ENCODE assay signal across 2 cellular contexts in the genomic region with DNA sequence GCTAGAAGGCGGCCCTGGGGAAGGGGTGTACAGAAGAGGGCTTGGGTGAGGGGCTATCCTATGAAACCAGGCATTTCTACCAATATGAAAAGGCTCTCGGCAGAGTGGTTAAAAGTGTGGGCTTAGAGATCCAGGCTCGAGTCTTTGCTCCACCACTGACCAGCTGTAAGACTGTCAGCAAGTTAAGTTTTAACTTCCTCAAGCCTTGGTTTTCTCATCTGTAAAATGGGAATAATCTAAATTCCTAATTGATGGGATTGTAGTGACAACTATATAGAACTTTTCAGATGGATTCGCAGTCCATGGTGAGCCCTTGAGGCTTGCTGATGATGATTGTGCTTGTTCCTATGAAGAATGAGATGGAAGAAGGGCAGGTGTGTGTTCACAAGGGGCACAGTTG.
TF ChIP-seq lines count a peak whose summit lies in the region.

No MANE protein-coding gene starts in this region.

TF ChIP-seq in A549, 52 proteins besides CTCF, POLR2A, EP300 and RAD21:
- TF ChIP-seq NPAS2 (CRISPR knock-in tag; IDR thresholded peaks at IDR 0.05; ENCODE audit: borderline replicate concordance) (no peak), SMC3 (IDR thresholded peaks at IDR 0.05) (no peak), TFCP2L1 (CRISPR knock-in tag; IDR thresholded peaks at IDR 0.05) (no peak), HDAC2 (IDR thresholded peaks at IDR 0.05) (peak; percentile 56; the same call in 1 of the 2 replicates), CEBPB (IDR thresholded peaks at IDR 0.05) (no peak), GATA3 (IDR thresholded peaks at IDR 0.05; ENCODE audit: borderline replicate concordance) (no peak), MYC (IDR thresholded peaks at IDR 0.05; ENCODE audit: borderline replicate concordance, low read length) (no peak), KDM1A (IDR thresholded peaks at IDR 0.05; ENCODE audit: low read depth) (peak; percentile 93), ZFP36 (IDR thresholded peaks at IDR 0.05; ENCODE audit: borderline replicate concordance, partially characterized antibody) (no peak), SREBF2 (IDR thresholded peaks at IDR 0.05) (no peak), FOXS1 (CRISPR knock-in tag; IDR thresholded peaks at IDR 0.05) (no peak), ZSCAN20 (CRISPR knock-in tag; IDR thresholded peaks at IDR 0.05) (no peak), CHD4 (IDR thresholded peaks at IDR 0.05; ENCODE audit: borderline replicate concordance) (peak; percentile 87; the same call in 1 of the 2 replicates), KDM5A (IDR thresholded peaks at IDR 0.05) (no peak)
- TF ChIP-seq, protein P1, sequence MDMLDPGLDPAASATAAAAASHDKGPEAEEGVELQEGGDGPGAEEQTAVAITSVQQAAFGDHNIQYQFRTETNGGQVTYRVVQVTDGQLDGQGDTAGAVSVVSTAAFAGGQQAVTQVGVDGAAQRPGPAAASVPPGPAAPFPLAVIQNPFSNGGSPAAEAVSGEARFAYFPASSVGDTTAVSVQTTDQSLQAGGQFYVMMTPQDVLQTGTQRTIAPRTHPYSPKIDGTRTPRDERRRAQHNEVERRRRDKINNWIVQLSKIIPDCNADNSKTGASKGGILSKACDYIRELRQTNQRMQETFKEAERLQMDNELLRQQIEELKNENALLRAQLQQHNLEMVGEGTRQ (IDR thresholded peaks at IDR 0.05), result no peak
- TF ChIP-seq, protein P2, sequence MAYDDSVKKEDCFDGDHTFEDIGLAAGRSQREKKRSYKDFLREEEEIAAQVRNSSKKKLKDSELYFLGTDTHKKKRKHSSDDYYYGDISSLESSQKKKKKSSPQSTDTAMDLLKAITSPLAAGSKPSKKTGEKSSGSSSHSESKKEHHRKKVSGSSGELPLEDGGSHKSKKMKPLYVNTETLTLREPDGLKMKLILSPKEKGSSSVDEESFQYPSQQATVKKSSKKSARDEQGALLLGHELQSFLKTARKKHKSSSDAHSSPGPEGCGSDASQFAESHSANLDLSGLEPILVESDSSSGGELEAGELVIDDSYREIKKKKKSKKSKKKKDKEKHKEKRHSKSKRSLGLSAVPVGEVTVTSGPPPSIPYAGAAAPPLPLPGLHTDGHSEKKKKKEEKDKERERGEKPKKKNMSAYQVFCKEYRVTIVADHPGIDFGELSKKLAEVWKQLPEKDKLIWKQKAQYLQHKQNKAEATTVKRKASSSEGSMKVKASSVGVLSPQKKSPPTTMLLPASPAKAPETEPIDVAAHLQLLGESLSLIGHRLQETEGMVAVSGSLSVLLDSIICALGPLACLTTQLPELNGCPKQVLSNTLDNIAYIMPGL (CRISPR knock-in tag; IDR thresholded peaks at IDR 0.05; ENCODE audit: borderline replicate concordance), result no peak
- TF ChIP-seq, protein P3, sequence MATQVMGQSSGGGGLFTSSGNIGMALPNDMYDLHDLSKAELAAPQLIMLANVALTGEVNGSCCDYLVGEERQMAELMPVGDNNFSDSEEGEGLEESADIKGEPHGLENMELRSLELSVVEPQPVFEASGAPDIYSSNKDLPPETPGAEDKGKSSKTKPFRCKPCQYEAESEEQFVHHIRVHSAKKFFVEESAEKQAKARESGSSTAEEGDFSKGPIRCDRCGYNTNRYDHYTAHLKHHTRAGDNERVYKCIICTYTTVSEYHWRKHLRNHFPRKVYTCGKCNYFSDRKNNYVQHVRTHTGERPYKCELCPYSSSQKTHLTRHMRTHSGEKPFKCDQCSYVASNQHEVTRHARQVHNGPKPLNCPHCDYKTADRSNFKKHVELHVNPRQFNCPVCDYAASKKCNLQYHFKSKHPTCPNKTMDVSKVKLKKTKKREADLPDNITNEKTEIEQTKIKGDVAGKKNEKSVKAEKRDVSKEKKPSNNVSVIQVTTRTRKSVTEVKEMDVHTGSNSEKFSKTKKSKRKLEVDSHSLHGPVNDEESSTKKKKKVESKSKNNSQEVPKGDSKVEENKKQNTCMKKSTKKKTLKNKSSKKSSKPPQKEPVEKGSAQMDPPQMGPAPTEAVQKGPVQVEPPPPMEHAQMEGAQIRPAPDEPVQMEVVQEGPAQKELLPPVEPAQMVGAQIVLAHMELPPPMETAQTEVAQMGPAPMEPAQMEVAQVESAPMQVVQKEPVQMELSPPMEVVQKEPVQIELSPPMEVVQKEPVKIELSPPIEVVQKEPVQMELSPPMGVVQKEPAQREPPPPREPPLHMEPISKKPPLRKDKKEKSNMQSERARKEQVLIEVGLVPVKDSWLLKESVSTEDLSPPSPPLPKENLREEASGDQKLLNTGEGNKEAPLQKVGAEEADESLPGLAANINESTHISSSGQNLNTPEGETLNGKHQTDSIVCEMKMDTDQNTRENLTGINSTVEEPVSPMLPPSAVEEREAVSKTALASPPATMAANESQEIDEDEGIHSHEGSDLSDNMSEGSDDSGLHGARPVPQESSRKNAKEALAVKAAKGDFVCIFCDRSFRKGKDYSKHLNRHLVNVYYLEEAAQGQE (IDR thresholded peaks at IDR 0.05), result no peak

TF ChIP-seq in K562, 482 proteins besides CTCF, POLR2A, EP300 and RAD21:
- TF ChIP-seq SNIP1 (IDR thresholded peaks at IDR 0.05; ENCODE audit: low read depth) (no peak), BCOR (IDR thresholded peaks at IDR 0.05) (peak; percentile 77), MBD2 (IDR thresholded peaks at IDR 0.05; ENCODE audit: borderline replicate concordance, low read depth) (no peak), FOSL1 (tag; conservative IDR thresholded peaks at IDR 0.05) (peak; percentile 39; the same call in 1 of the 2 replicates), ZNF232 (CRISPR knock-in tag; IDR thresholded peaks at IDR 0.05) (no peak), NR3C1 (CRISPR knock-in tag; IDR thresholded peaks at IDR 0.05) (no peak), KLF6 (CRISPR knock-in tag; IDR thresholded peaks at IDR 0.05; ENCODE audit: borderline replicate concordance) (no peak), MEF2A (IDR thresholded peaks at IDR 0.05; ENCODE audit: control insufficient read depth, low read depth, low read length) (no peak), HNRNPK (IDR thresholded peaks at IDR 0.05; ENCODE audit: low read depth, low read length, poor library complexity, severe bottlenecking) (no peak), RBM25 (IDR thresholded peaks at IDR 0.05; ENCODE audit: low read depth, low read length, severe bottlenecking) (peak; percentile 56), STAT5A (IDR thresholded peaks at IDR 0.05; ENCODE audit: borderline replicate concordance, low read length) (no peak), PRMT5 (CRISPR knock-in tag; IDR thresholded peaks at IDR 0.05) (no peak), ADNP (tag; IDR thresholded peaks at IDR 0.05) (peak; percentile 97), ELF1 (tag; IDR thresholded peaks at IDR 0.05) (no peak), SMAD4 (CRISPR knock-in tag; conservative IDR thresholded peaks at IDR 0.05) (no peak)
